Comparison of ENCODE assay signal across 18 cellular contexts in genomic region chr14:34463598-34463961, GRCh38. TPM values are rescaled to one million over a fixed set of nuclear protein-coding genes. Genes with fewer than 3 reads are reported as not detected.
DNase-seq lines count a peak whose midpoint lies in the region; ATAC-seq and TF ChIP-seq lines count a peak whose summit lies in the region.
"Had no signal": no experiment of that assay in that cellular context is flagged by ENCODE, and none has a peak within 500 bp of the region (broad histone marks: within the 10 kb centered on the region; RNA-seq: fewer than 3 reads in every experiment).

No MANE protein-coding gene starts in this region.

- no peaks in the 10 kb centered on the region for H3F3A ChIP-seq in SK-N-SH (replicated peaks; ENCODE audit: insufficient read depth)

- no peak for DNase-seq in SK-N-SH
- no peak for DNase-seq in DND-41
- no peak for DNase-seq in WTC11 (ENCODE audit: low spot score)
- no peak for DNase-seq in iPS-NIHi7 (ENCODE audit: extremely low spot score)
- DNase-seq in endodermal cell: no peak
- no peak for DNase-seq in stimulated activated naive CD4-positive, alpha-beta T cell (lab: John Stamatoyannopoulos, UW)
- DNase-seq: ACHN; CD4-positive, alpha-beta memory T cell; DMS153; DMS79 treated with DMSO at 0.1 percent for 48 hours; GDM1; GOT3; KBM-7 had no signal

- no peak overlapping the region for H3K27ac Mint-ChIP-seq in WTC11
- H3K27ac Mint-ChIP-seq in endodermal cell: no peak overlapping the region

- H3K9ac ChIP-seq in SK-N-SH: no peak overlapping the region
- no peak overlapping the region for H3K9ac ChIP-seq in DND-41 (ENCODE audit: low read depth, low read length)
- no peak overlapping the region for H3K9ac ChIP-seq in stomach smooth muscle (ENCODE audit: low read length in 2 of 2)
- no peak overlapping the region for H3K9ac ChIP-seq in endodermal cell (ENCODE audit: extremely low read depth, low read length, poor library complexity, severe bottlenecking)

- H3K4me2 ChIP-seq in SK-N-SH (peak overlapping the region; percentile 83; the same call in 1 of the 2 replicates), DND-41 (ENCODE audit: insufficient read depth, low read length) (no peak overlapping the region)

- H3K36me3 ChIP-seq in SK-N-SH (replicated peaks in 1 of 2; ENCODE audit: control insufficient read depth in 1 of 2, insufficient read depth in 2 of 2, low read length in 1 of 2): no peaks in the 10 kb centered on the region
- H3K36me3 ChIP-seq in DND-41 (ENCODE audit: insufficient read depth, low read length): no peaks in the 10 kb centered on the region
- H3K36me3 ChIP-seq in stomach smooth muscle (ENCODE audit: control insufficient read depth in 2 of 2, insufficient read depth in 2 of 2, low read length in 2 of 2): no peaks in the 10 kb centered on the region
- no peaks in the 10 kb centered on the region for H3K36me3 ChIP-seq in endodermal cell (ENCODE audit: control insufficient read depth, insufficient read depth, low read length)
- H3K36me3 ChIP-seq: HAP-1 had no signal

- no peak for TF ChIP-seq EP300 in SK-N-SH (IDR thresholded peaks at IDR 0.05; ENCODE audit: borderline replicate concordance in 1 of 2, low read depth in 1 of 2, low read length in 1 of 2)

- peaks cover 6 to 22% of the 10 kb centered on the region in 2 experiments; a peak in 3 of 4 replicates for H3K4me1 ChIP-seq in SK-N-SH (ENCODE audit: control insufficient read depth in 1 of 2, insufficient read depth in 2 of 2, low read depth in 1 of 2, low read length in 1 of 2)
- H3K4me1 ChIP-seq in DND-41 (ENCODE audit: insufficient read depth, low read length): peaks cover 39% of the 10 kb centered on the region
- peaks cover 7% of the 10 kb centered on the region for H3K4me1 ChIP-seq in stomach smooth muscle (ENCODE audit: control insufficient read depth, insufficient read depth, low read length)
- H3K4me1 ChIP-seq in endodermal cell (ENCODE audit: control insufficient read depth, insufficient read depth, low read length): no peaks in the 10 kb centered on the region

- POLR2A ChIA-PET in SK-N-SH (lab: Yijun Ruan, JAX) (no interaction called here), WTC11 (lab: Charles Lee) (no interaction called here)

- H3K27me3 ChIP-seq in SK-N-SH (ENCODE audit: insufficient read depth): no peaks in the 10 kb centered on the region
- H3K27me3 ChIP-seq in DND-41 (ENCODE audit: insufficient read depth, low read length, poor library complexity): no peaks in the 10 kb centered on the region
- H3K27me3 ChIP-seq in stomach smooth muscle (ENCODE audit: control insufficient read depth in 1 of 2, insufficient read depth in 2 of 2, low read length in 2 of 2): no peaks in the 10 kb centered on the region
- H3K27me3 ChIP-seq in endodermal cell (ENCODE audit: control insufficient read depth, insufficient read depth, low read length, poor library complexity, severe bottlenecking): no peaks in the 10 kb centered on the region

- 89% methylated on average over 1 of the region's 1 CpG for WGBS in SK-N-SH (ENCODE audit: low lambda C conversion rate)
- 90 to 100% methylated on average over 1 of the region's 1 CpG for WGBS in endodermal cell (ENCODE audit: insufficient coverage in 1 of 2, insufficient read length in 1 of 2), 2 experiments

- ATAC-seq in SK-N-SH treated with all-trans-retinoic acid at 6 μM for 48 hours (no peak), DND-41 (ENCODE audit: insufficient read depth, low read depth) (no peak), WTC11 (no peak)

- H3K4me3 ChIP-seq in SK-N-SH (ENCODE audit: low read depth in 2 of 2, low read length in 1 of 2) (no peak overlapping the region), DND-41 (ENCODE audit: low read depth in 1 of 2, low read length in 2 of 2) (no peak overlapping the region), stomach smooth muscle (ENCODE audit: low read length in 2 of 2) (no peak overlapping the region), endodermal cell (ENCODE audit: low read length) (no peak overlapping the region)

- peaks cover 31% of the 10 kb centered on the region for H3K79me2 ChIP-seq in SK-N-SH (ENCODE audit: insufficient read depth)
- peaks cover 31% of the 10 kb centered on the region for H3K79me2 ChIP-seq in DND-41 (ENCODE audit: insufficient read depth, low read length)

- TF ChIP-seq CTCF in SK-N-SH (IDR thresholded peaks at IDR 0.05): no peak
- no peak for TF ChIP-seq CTCF in DND-41 (IDR thresholded peaks at IDR 0.05; ENCODE audit: borderline replicate concordance, extremely low read depth, low read length, poor library complexity, severe bottlenecking)
- TF ChIP-seq CTCF in WTC11 (IDR thresholded peaks at IDR 0.05): no peak
- TF ChIP-seq CTCF in endodermal cell (conservative IDR thresholded peaks at IDR 0.05): no peak

- peak overlapping the region; percentile 83 for H3K4me3 Mint-ChIP-seq in WTC11
- H3K4me3 Mint-ChIP-seq in endodermal cell: no peak overlapping the region
- H3K4me3 Mint-ChIP-seq: HFFc6 had no signal

- H3K9me3 Mint-ChIP-seq in WTC11 (no peaks in the 10 kb centered on the region), endodermal cell (no peaks in the 10 kb centered on the region)
- H3K9me3 Mint-ChIP-seq: CD4-positive, alpha-beta memory T cell; HFFc6 had no signal

- no peak overlapping the region for H3K27ac ChIP-seq in SK-N-SH (ENCODE audit: low read depth in 2 of 2, low read length in 1 of 2)
- no peak overlapping the region for H3K27ac ChIP-seq in DND-41 (ENCODE audit: low read length)
- peak overlapping the region; percentile 94 for H3K27ac ChIP-seq in stomach smooth muscle (ENCODE audit: low read length)
- H3K27ac ChIP-seq in endodermal cell (ENCODE audit: low read depth, low read length): no peak overlapping the region
- H3K27ac ChIP-seq: HL-60 had no signal

- no peaks in the 10 kb centered on the region for H3K9me2 ChIP-seq in SK-N-SH

- H3K27me3 Mint-ChIP-seq in WTC11 (ENCODE audit: low read depth): no peaks in the 10 kb centered on the region
- no peaks in the 10 kb centered on the region for H3K27me3 Mint-ChIP-seq in endodermal cell (ENCODE audit: insufficient read depth)
- H3K27me3 Mint-ChIP-seq: CD4-positive, alpha-beta memory T cell had no signal

- H3K36me3 Mint-ChIP-seq in WTC11: no peaks in the 10 kb centered on the region
- H3K36me3 Mint-ChIP-seq in endodermal cell (ENCODE audit: low read depth): peaks cover 2% of the 10 kb centered on the region

- peaks cover 14% of the 10 kb centered on the region; the same call in 1 of the 2 replicates for H4K20me1 ChIP-seq in SK-N-SH (ENCODE audit: insufficient read depth)
- H4K20me1 ChIP-seq in DND-41 (ENCODE audit: insufficient read depth, low read length): peaks cover 6% of the 10 kb centered on the region; the same call in 1 of the 2 replicates

- H3K9me3 ChIP-seq in SK-N-SH (no peaks in the 10 kb centered on the region), DND-41 (ENCODE audit: insufficient read depth, low read length, severe bottlenecking) (no peaks in the 10 kb centered on the region), stomach smooth muscle (ENCODE audit: control insufficient read depth in 2 of 2, low read length in 2 of 2) (no peaks in the 10 kb centered on the region), endodermal cell (ENCODE audit: control insufficient read depth, low read length) (no peaks in the 10 kb centered on the region)
- H3K9me3 ChIP-seq: HAP-1 had no signal

- H3K4me1 Mint-ChIP-seq in WTC11: peaks cover 23% of the 10 kb centered on the region
- H3K4me1 Mint-ChIP-seq in endodermal cell: peaks cover 16% of the 10 kb centered on the region

- CTCF ChIA-PET in SK-N-SH (lab: Yijun Ruan, JAX) (interaction anchor here (0.7 kb wide), 1 partner anchor 132 kb away, joined by 5 read pairs; no protein-coding TSS in a partner anchor), WTC11 (lab: Charles Lee) (interaction anchor here (2.0 kb wide), 1 partner anchor 24 kb away, joined by 5 read pairs; no protein-coding TSS in a partner anchor)

- no peak for TF ChIP-seq RAD21 in SK-N-SH (IDR thresholded peaks at IDR 0.05; ENCODE audit: low read length)

- H2AFZ ChIP-seq in SK-N-SH (ENCODE audit: low read depth): no peak overlapping the region
- 0 out of 2 replicates have a peak overlapping the region, but pooled peaks have one; percentile 51 for H2AFZ ChIP-seq in DND-41 (ENCODE audit: low read depth, low read length)

TF ChIP-seq in SK-N-SH, 30 proteins besides CTCF, POLR2A, EP300 and RAD21 (continues in another document):
- TF ChIP-seq NFIC (IDR thresholded peaks at IDR 0.05; ENCODE audit: borderline replicate concordance): no peak
- TF ChIP-seq TAF1 (IDR thresholded peaks at IDR 0.05; ENCODE audit: borderline replicate concordance, low read depth, low read length): no peak

TF ChIP-seq in SK-N-SH treated with all-trans-retinoic acid at 6 μM for 48 hours, 23 proteins besides CTCF, POLR2A, EP300 and RAD21 (continues in another document):
- no peak for TF ChIP-seq CREB5 (CRISPR knock-in tag; IDR thresholded peaks at IDR 0.05; ENCODE audit: low read depth)

TF ChIP-seq in WTC11, 78 proteins besides CTCF, POLR2A, EP300 and RAD21 (continues in another document):
- TF ChIP-seq ESRRA (CRISPR knock-in tag; IDR thresholded peaks at IDR 0.05; ENCODE audit: borderline replicate concordance) (no peak), PRRX2 (CRISPR knock-in tag; IDR thresholded peaks at IDR 0.05) (no peak), TEAD4 (CRISPR knock-in tag; IDR thresholded peaks at IDR 0.05) (no peak), SOX15 (CRISPR knock-in tag; IDR thresholded peaks at IDR 0.05) (no peak)
- TF ChIP-seq, protein P1, sequence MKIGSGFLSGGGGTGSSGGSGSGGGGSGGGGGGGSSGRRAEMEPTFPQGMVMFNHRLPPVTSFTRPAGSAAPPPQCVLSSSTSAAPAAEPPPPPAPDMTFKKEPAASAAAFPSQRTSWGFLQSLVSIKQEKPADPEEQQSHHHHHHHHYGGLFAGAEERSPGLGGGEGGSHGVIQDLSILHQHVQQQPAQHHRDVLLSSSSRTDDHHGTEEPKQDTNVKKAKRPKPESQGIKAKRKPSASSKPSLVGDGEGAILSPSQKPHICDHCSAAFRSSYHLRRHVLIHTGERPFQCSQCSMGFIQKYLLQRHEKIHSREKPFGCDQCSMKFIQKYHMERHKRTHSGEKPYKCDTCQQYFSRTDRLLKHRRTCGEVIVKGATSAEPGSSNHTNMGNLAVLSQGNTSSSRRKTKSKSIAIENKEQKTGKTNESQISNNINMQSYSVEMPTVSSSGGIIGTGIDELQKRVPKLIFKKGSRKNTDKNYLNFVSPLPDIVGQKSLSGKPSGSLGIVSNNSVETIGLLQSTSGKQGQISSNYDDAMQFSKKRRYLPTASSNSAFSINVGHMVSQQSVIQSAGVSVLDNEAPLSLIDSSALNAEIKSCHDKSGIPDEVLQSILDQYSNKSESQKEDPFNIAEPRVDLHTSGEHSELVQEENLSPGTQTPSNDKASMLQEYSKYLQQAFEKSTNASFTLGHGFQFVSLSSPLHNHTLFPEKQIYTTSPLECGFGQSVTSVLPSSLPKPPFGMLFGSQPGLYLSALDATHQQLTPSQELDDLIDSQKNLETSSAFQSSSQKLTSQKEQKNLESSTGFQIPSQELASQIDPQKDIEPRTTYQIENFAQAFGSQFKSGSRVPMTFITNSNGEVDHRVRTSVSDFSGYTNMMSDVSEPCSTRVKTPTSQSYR (CRISPR knock-in tag; IDR thresholded peaks at IDR 0.05): no peak

RNA-seq across cellular contexts. Expression of gene SPTSSA, which starts 1.5 kb away (rescaled TPM):
- 27.8 and 39.5 TPM in 2 replicates for polyA plus RNA-seq in SK-N-SH (2012; rRNA removed)
- polyA plus RNA-seq in SK-N-SH (2012; cell fraction: cytosol; rRNA removed): 34.0 and 38.1 TPM in 2 replicates
- 7.8 and 13.2 TPM in 2 replicates for polyA plus RNA-seq in SK-N-SH (2012; cell fraction: nucleus; rRNA removed)
- total RNA-seq in WTC11 (2021): 21.7 to 24.5 TPM (median 22.5 TPM) in 3 replicates
- 10 to 100 TPM; 28.5 to 37.8 TPM for total RNA-seq in endodermal cell
- 27.4 TPM for polyA plus RNA-seq in endodermal cell (2013, experiment 1 of 2)
- 28.1 TPM for polyA plus RNA-seq in endodermal cell (2013, experiment 2 of 2)
